21 cellular contexts compared by ENCODE assay signal in genomic region chr12:83198291-83198690, GRCh38.
"Had no signal": no experiment of that assay in that cellular context is flagged by ENCODE, and none has a peak within 500 bp of the region (broad histone marks: within the 10 kb centered on the region; RNA-seq: fewer than 3 reads in every experiment).

No MANE protein-coding gene starts in this region.

- H3K4me1 ChIP-seq: colonic mucosa, heart left ventricle, psoas muscle, right atrium auricular region, thyroid gland, upper lobe of right lung had no signal

- H3K4me3 Mint-ChIP-seq: activated naive CD8-positive, alpha-beta T cell; activated T-cell treated with anti-CD3 and anti-CD28 coated beads, Interleukin-2, amount 50 U/mL, for 24 hours; natural killer cell treated with Interleukin-12 subunit alpha and Interleukin-12 subunit beta and Interleukin-15 and Interleukin-18, amount 100 ng/mL, for 72 hours; stimulated activated naive CD8-positive, alpha-beta T cell treated with anti-CD3 and anti-CD28 coated beads, Interleukin-15, Interleukin-2, amounts not matched to agents 100 ng/mL and 50 ng/mL, for 24 hours; T-helper 2 cell treated with Interferon-gamma antibody and Interleukin-4, amounts not matched to agents 5 μg/mL and 100 μg/mL, for 36 hours had no signal

- H3K9me3 ChIP-seq: colonic mucosa, heart left ventricle, ovary, psoas muscle, right atrium auricular region, thyroid gland, upper lobe of right lung had no signal

- H3K27ac ChIP-seq: colonic mucosa, epithelial cell of prostate, heart left ventricle, ovary, psoas muscle, right atrium auricular region, thyroid gland, upper lobe of right lung had no signal

- H3K4me3 ChIP-seq: colonic mucosa, heart left ventricle, ovary, psoas muscle, right atrium auricular region, thyroid gland, upper lobe of right lung had no signal

- H3K36me3 ChIP-seq: colonic mucosa, heart left ventricle, ovary, right atrium auricular region, thyroid gland, upper lobe of right lung had no signal

- H3K27me3 Mint-ChIP-seq: natural killer cell treated with Interleukin-12 subunit alpha and Interleukin-12 subunit beta and Interleukin-15 and Interleukin-18, amount 100 ng/mL, for 72 hours; stimulated activated naive CD8-positive, alpha-beta T cell treated with anti-CD3 and anti-CD28 coated beads, Interleukin-15, Interleukin-2, amounts not matched to agents 100 ng/mL and 50 ng/mL, for 24 hours had no signal

- H3K36me3 Mint-ChIP-seq: activated naive CD8-positive, alpha-beta T cell; natural killer cell treated with Interleukin-12 subunit alpha and Interleukin-12 subunit beta and Interleukin-15 and Interleukin-18, amount 100 ng/mL, for 72 hours had no signal

- H3K9me3 Mint-ChIP-seq: activated T-cell treated with anti-CD3 and anti-CD28 coated beads, Interleukin-2, amount 50 U/mL, for 24 hours; activated T-helper 2 cell treated with anti-CD3 and anti-CD28 coated beads, Interferon-gamma antibody, Interleukin-2, Interleukin-4, amounts not matched to agents 10 μg/mL and 5 μg/mL and 100 μg/mL, durations not matched to agents 14 hours and 24 hours and 36 hours; T-helper 2 cell treated with Interferon-gamma antibody and Interleukin-4, amounts not matched to agents 5 μg/mL and 100 μg/mL, for 36 hours had no signal

- H3K27ac Mint-ChIP-seq: activated naive CD8-positive, alpha-beta T cell; activated T-cell treated with anti-CD3 and anti-CD28 coated beads, Interleukin-2, amount 50 U/mL, for 24 hours; activated T-helper 2 cell treated with anti-CD3 and anti-CD28 coated beads, Interferon-gamma antibody, Interleukin-2, Interleukin-4, amounts not matched to agents 10 μg/mL and 5 μg/mL and 100 μg/mL, durations not matched to agents 14 hours and 24 hours and 36 hours; natural killer cell treated with Interleukin-12 subunit alpha and Interleukin-12 subunit beta and Interleukin-15 and Interleukin-18, amount 100 ng/mL, for 72 hours; stimulated activated naive CD8-positive, alpha-beta T cell treated with anti-CD3 and anti-CD28 coated beads, Interleukin-15, Interleukin-2, amounts not matched to agents 100 ng/mL and 50 ng/mL, for 24 hours; T-helper 2 cell treated with Interferon-gamma antibody and Interleukin-4, amounts not matched to agents 5 μg/mL and 100 μg/mL, for 36 hours had no signal

- DNase-seq: activated CD4-positive, alpha-beta T cell treated with anti-CD3 and anti-CD28 coated beads, Interleukin-2, amount 50 U/mL, for 4 hours; activated CD8-positive, alpha-beta memory T cell treated with anti-CD3 and anti-CD28 coated beads for 24 hours; activated CD8-positive, alpha-beta memory T cell treated with anti-CD3 and anti-CD28 coated beads, Interleukin-2, amount 50 U/mL, for 4 hours; activated naive CD4-positive, alpha-beta T cell; activated T-cell treated with anti-CD3 and anti-CD28 coated beads, Interleukin-2, amount 50 U/mL, for 24 hours; colonic mucosa; heart left ventricle; kidney; ovary; psoas muscle; stimulated activated CD4-positive, alpha-beta T cell treated with anti-CD3 and anti-CD28 coated beads, Interleukin-4, amount 100 ng/mL, for 4 hours; substantia nigra; thyroid gland; upper lobe of right lung had no signal

- H3K27me3 ChIP-seq: colonic mucosa, heart left ventricle, ovary, right atrium auricular region, thyroid gland, upper lobe of right lung had no signal
